ENCODE assay signal across 22 cellular contexts in the genomic region with DNA sequence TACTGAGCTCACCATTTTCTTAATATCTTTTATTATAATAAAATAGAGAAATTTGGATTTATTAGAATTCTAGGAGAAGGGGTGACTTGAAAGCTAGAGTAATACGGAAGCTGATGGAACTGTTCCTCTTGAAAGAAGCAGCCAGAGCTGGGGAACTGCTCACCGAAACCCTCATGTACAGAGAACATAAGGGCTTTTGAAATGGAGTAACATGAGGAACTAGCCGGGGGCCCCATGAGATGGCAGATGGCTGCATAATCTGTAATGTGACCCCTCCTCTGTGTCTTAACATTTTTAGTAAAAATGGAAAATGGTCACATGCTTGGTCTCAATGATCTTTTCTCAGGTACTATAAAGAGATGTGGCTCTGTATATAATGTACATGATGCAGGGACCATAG.
"Had no signal": no experiment of that assay in that cellular context is flagged by ENCODE, and none has a peak within 500 bp of the region (broad histone marks: within the 10 kb centered on the region; RNA-seq: fewer than 3 reads in every experiment).

No MANE protein-coding gene starts in this region.

- H3K4me3 ChIP-seq: gastrocnemius medialis, heart right ventricle, neural progenitor cell, right lobe of liver, testis had no signal

- H3K9ac ChIP-seq: neural progenitor cell had no signal

- H3K27ac ChIP-seq: gastrocnemius medialis, heart right ventricle, neural progenitor cell, right lobe of liver, testis had no signal

- H2AFZ ChIP-seq: neural progenitor cell had no signal

- H3K4me1 ChIP-seq: gastrocnemius medialis, right lobe of liver, testis had no signal

- ATAC-seq: activated CD4-positive, alpha-beta T cell treated with anti-CD3 and anti-CD28 coated beads for 36 hours; activated CD8-positive, alpha-beta memory T cell treated with anti-CD3 and anti-CD28 coated beads, Interleukin-2, amount 10 ng/mL, durations not matched to agents 7 days and 5 days; activated T-helper 17 cell treated with anti-CD3 and anti-CD28 coated beads, Interleukin-2, amount 50 U/mL, for 72 hours; esophagus mucosa; gastrocnemius medialis; heart right ventricle; left ventricle myocardium superior; naive thymus-derived CD4-positive, alpha-beta T cell; stimulated activated effector memory CD8-positive, alpha-beta T cell treated with anti-CD3 and anti-CD28 coated beads, Interleukin-12 subunit alpha, Interleukin-12 subunit beta, amount 100 ng/mL, for 72 hours had no signal

- H3K4me2 ChIP-seq: neural progenitor cell had no signal

- DNase-seq: activated CD4-positive, alpha-beta memory T cell treated with anti-CD3 and anti-CD28 coated beads, Interleukin-2, amount 10 ng/mL, durations not matched to agents 7 days and 5 days; activated CD4-positive, alpha-beta T cell treated with anti-CD3 and anti-CD28 coated beads for 36 hours; activated CD8-positive, alpha-beta memory T cell treated with anti-CD3 and anti-CD28 coated beads, Interleukin-2, amount 10 ng/mL, durations not matched to agents 7 days and 5 days; activated naive CD4-positive, alpha-beta T cell; activated naive CD8-positive, alpha-beta T cell treated with anti-CD3 and anti-CD28 coated beads for 36 hours; amniotic stem cell; effector CD4-positive, alpha-beta T cell; gastrocnemius medialis; heart right ventricle; immature natural killer cell; kidney glomerular epithelial cell; left ventricle myocardium superior; naive thymus-derived CD4-positive, alpha-beta T cell; right lobe of liver; small intestine; stimulated activated CD4-positive, alpha-beta T cell treated with anti-CD3 and anti-CD28 coated beads, Interleukin-15, amount 100 ng/mL, for 24 hours; stimulated activated CD4-positive, alpha-beta T cell treated with anti-CD3 and anti-CD28 coated beads, Interleukin-4, amount 100 ng/mL, for 24 hours; testis had no signal

- H3K27me3 ChIP-seq: gastrocnemius medialis, heart right ventricle, neural progenitor cell, right lobe of liver, testis had no signal

- H3K36me3 ChIP-seq: gastrocnemius medialis, heart right ventricle, neural progenitor cell, right lobe of liver had no signal

- H3K9me3 ChIP-seq: gastrocnemius medialis, heart right ventricle, right lobe of liver, testis had no signal
